In genomic region chr2:196266855-196267254, GRCh38 we compare ENCODE assay signal across 16 cellular contexts.
DNase-seq lines count a peak whose midpoint lies in the region; ATAC-seq and TF ChIP-seq lines count a peak whose summit lies in the region.
"Had no signal": no experiment of that assay in that cellular context is flagged by ENCODE, and none has a peak within 500 bp of the region (broad histone marks: within the 10 kb centered on the region; RNA-seq: fewer than 3 reads in every experiment).

No MANE protein-coding gene starts in this region.

- H3K9me3 Mint-ChIP-seq in progenitor cell of endocrine pancreas (ENCODE audit: low read depth): no peaks in the 10 kb centered on the region

- H3K9ac ChIP-seq in SK-N-MC (ENCODE audit: insufficient read length) (no peak overlapping the region), subcutaneous abdominal adipose tissue (ENCODE audit: low read length in 5 of 5) (no peak overlapping the region)

- ATAC-seq in heart right ventricle: peak in 5 of 8 donors; percentile 40 to 75 (median 47)
- no peak for ATAC-seq in left cardiac atrium
- ATAC-seq in foreskin keratinocyte: no peak

- TF ChIP-seq CTCF in heart right ventricle (IDR thresholded peaks at IDR 0.05) (no peak), foreskin keratinocyte (conservative IDR thresholded peaks at IDR 0.05) (no peak), progenitor cell of endocrine pancreas (IDR thresholded peaks at IDR 0.05; ENCODE audit: unreplicated experiment) (no peak)

- H3K27ac ChIP-seq in heart right ventricle: peak overlapping the region in 3 of 10 donors; percentile 10 to 81 (median 55)
- peak overlapping the region; percentile 74 for H3K27ac ChIP-seq in SK-N-MC
- H3K27ac ChIP-seq in foreskin keratinocyte: peak overlapping the region; percentile 63
- peak overlapping the region; percentile 16 for H3K27ac ChIP-seq in subcutaneous abdominal adipose tissue (ENCODE audit: low read depth, low read length)

- no peak overlapping the region for H3K27ac Mint-ChIP-seq in progenitor cell of endocrine pancreas

- H3K4me1 Mint-ChIP-seq in progenitor cell of endocrine pancreas (ENCODE audit: low read depth): peaks cover 10% of the 10 kb centered on the region

- DNase-seq in heart right ventricle (no peak), left cardiac atrium (no peak), SK-N-MC (ENCODE audit: low read depth, low spot score) (no peak), foreskin keratinocyte (no peak), MG63 (no peak), progenitor cell of endocrine pancreas (ENCODE audit: low spot score, unreplicated experiment) (no peak), NCI-H2196 treated with DMSO at 0.1 percent for 48 hours (lab: John Stamatoyannopoulos, UW; ENCODE audit: unreplicated experiment) (no peak)
- DNase-seq: activated T-cell treated with anti-CD3 and anti-CD28 coated beads for 4 hours; aorta; GF-D8; HCEC 1CT; NCI-H1417 treated with DMSO at 0.1 percent for 48 hours; NCI-H510A; stimulated activated CD4-positive, alpha-beta T cell treated with anti-CD3 and anti-CD28 coated beads, Interleukin-2, amount 100 ng/mL, for 48 hours; stimulated activated naive CD4-positive, alpha-beta T cell treated with Interleukin-2 at 50 U/mL for 16 hours had no signal

- peaks cover 0 to 74% (median 26%) of the 10 kb centered on the region in 9 donors for H3K4me1 ChIP-seq in heart right ventricle
- H3K4me1 ChIP-seq in foreskin keratinocyte: peaks cover 42% of the 10 kb centered on the region
- H3K4me1 ChIP-seq in subcutaneous abdominal adipose tissue (ENCODE audit: control insufficient read depth in 5 of 5, insufficient read depth in 5 of 5, low read length in 5 of 5): peaks cover 0 to 27% (median 12%) of the 10 kb centered on the region in 5 donors

- H3K9me3 ChIP-seq in heart right ventricle (no peaks in the 10 kb centered on the region), SK-N-MC (ENCODE audit: low read depth, low read length) (no peaks in the 10 kb centered on the region), subcutaneous abdominal adipose tissue (ENCODE audit: control insufficient read depth in 5 of 5, low read length in 5 of 5) (no peaks in the 10 kb centered on the region), MG63 (no peaks in the 10 kb centered on the region)

- H3K36me3 ChIP-seq in heart right ventricle (peaks cover 0 to 74% (median 0%) of the 10 kb centered on the region in 9 donors), SK-N-MC (ENCODE audit: insufficient read depth, low read length) (no peaks in the 10 kb centered on the region), subcutaneous abdominal adipose tissue (ENCODE audit: control insufficient read depth in 5 of 5, insufficient read depth in 5 of 5, low read length in 5 of 5) (peaks cover 0 to 10% (median 3%) of the 10 kb centered on the region in 5 donors), MG63 (peaks cover 14% of the 10 kb centered on the region)

- H3K27me3 Mint-ChIP-seq in progenitor cell of endocrine pancreas: no peaks in the 10 kb centered on the region

- no peak overlapping the region for H3K4me3 Mint-ChIP-seq in progenitor cell of endocrine pancreas (ENCODE audit: low read depth)

- H3K27me3 ChIP-seq in heart right ventricle: no peaks in the 10 kb centered on the region
- no peaks in the 10 kb centered on the region for H3K27me3 ChIP-seq in foreskin keratinocyte
- no peaks in the 10 kb centered on the region for H3K27me3 ChIP-seq in subcutaneous abdominal adipose tissue (ENCODE audit: control insufficient read depth in 5 of 5, insufficient read depth in 4 of 5, low read length in 5 of 5)
- no peaks in the 10 kb centered on the region for H3K27me3 ChIP-seq in MG63

- H3K36me3 Mint-ChIP-seq in progenitor cell of endocrine pancreas (ENCODE audit: insufficient read depth): peaks cover 3% of the 10 kb centered on the region

- intact Hi-C loops in heart right ventricle (cut with DNase I): loop anchor here in 1 of 10 donors (5.0 kb wide), 1 partner anchor 35 kb away; no protein-coding TSS in a partner anchor
- intact Hi-C loops in left cardiac atrium (cut with DNase I): no loop called here

- H3K4me3 ChIP-seq in heart right ventricle (no peak overlapping the region), SK-N-MC (no peak overlapping the region), subcutaneous abdominal adipose tissue (ENCODE audit: low read depth in 1 of 5, low read length in 5 of 5) (no peak overlapping the region), MG63 (no peak overlapping the region)

Comparison
In these comparisons a context has a peak if more than half of its experiments do, and no peak if none do; other contexts are left out.
1. ATAC-seq: peak in heart right ventricle (5 of 8); none in left cardiac atrium (0 of 2) and foreskin keratinocyte (single experiment).